In genomic region chr3:17894434-17895060, GRCh38 we compare ENCODE assay signal across 10 cellular contexts.
A peak's percentile ranks its signal among the peaks of the same experiment; 100 is the strongest.
DNase-seq lines count a peak whose midpoint lies in the region; ATAC-seq, FAIRE-seq and TF ChIP-seq lines count a peak whose summit lies in the region.
"Had no signal": no experiment of that assay in that cellular context is flagged by ENCODE, and none has a peak within 500 bp of the region (broad histone marks: within the 10 kb centered on the region; RNA-seq: fewer than 3 reads in every experiment).

No MANE protein-coding gene starts in this region.

- DNase-seq in NCI-H1417 (lab: John Stamatoyannopoulos, UW) (peak in 2 of 3 experiments; percentile 9 to 18), NCI-H1417 treated with DMSO at 0.1 percent for 48 hours (lab: John Stamatoyannopoulos, UW) (no peak), HFFc6 (peak; percentile 53), NOMO-1 treated with dmso at 0.1 percent for 144 hours (lab: John Stamatoyannopoulos, UW; ENCODE audit: unreplicated experiment) (peak; percentile 27), mesothelial cell of epicardium (ENCODE audit: low spot score in 2 of 2, unreplicated experiment in 2 of 2) (no peak), HTR-8/SVneo (ENCODE audit: insufficient read length, low spot score) (no peak), H4 (ENCODE audit: low spot score) (no peak)
- peak; percentile 44 for DNase-seq in activated naive CD8-positive, alpha-beta T cell treated with anti-CD3 and anti-CD28 coated beads, Interleukin-2, amount 50 U/mL, for 24 hours

- H3K27me3 Mint-ChIP-seq in HFFc6 (ENCODE audit: insufficient read depth) (no peaks in the 10 kb centered on the region; the same call in 1 of the 2 replicates), mesothelial cell of epicardium (ENCODE audit: low read depth) (no peaks in the 10 kb centered on the region)
- no peaks in the 10 kb centered on the region for H3K27me3 Mint-ChIP-seq in activated naive CD8-positive, alpha-beta T cell treated with anti-CD3 and anti-CD28 coated beads, Interleukin-2, amount 50 U/mL, for 24 hours

- FAIRE-seq in HTR-8/SVneo (lab: Jason Lieb, UNC) = no peak

- H3K4me3 Mint-ChIP-seq in HFFc6 (no peak overlapping the region), mesothelial cell of epicardium (no peak overlapping the region)
- no peak overlapping the region for H3K4me3 Mint-ChIP-seq in activated naive CD8-positive, alpha-beta T cell treated with anti-CD3 and anti-CD28 coated beads, Interleukin-2, amount 50 U/mL, for 24 hours
- H3K4me3 Mint-ChIP-seq: activated naive CD4-positive, alpha-beta T cell treated with anti-CD3 and anti-CD28 coated beads, Interleukin-2, amount 50 U/mL, for 24 hours; CD4-positive, CD25-positive, alpha-beta regulatory T cell had no signal

- no peaks in the 10 kb centered on the region for H3K36me3 Mint-ChIP-seq in HFFc6 (ENCODE audit: low read depth)
- H3K36me3 Mint-ChIP-seq in activated naive CD8-positive, alpha-beta T cell treated with anti-CD3 and anti-CD28 coated beads, Interleukin-2, amount 50 U/mL, for 24 hours (ENCODE audit: low read depth) = no peaks in the 10 kb centered on the region
- peaks cover 2% of the 10 kb centered on the region for H3K36me3 Mint-ChIP-seq in mesothelial cell of epicardium
- H3K36me3 Mint-ChIP-seq: activated naive CD4-positive, alpha-beta T cell treated with anti-CD3 and anti-CD28 coated beads, Interleukin-2, amount 50 U/mL, for 24 hours; CD4-positive, CD25-positive, alpha-beta regulatory T cell had no signal

- peaks cover 24% of the 10 kb centered on the region for H3K4me1 Mint-ChIP-seq in HFFc6 (ENCODE audit: low read depth)
- H3K4me1 Mint-ChIP-seq in activated naive CD8-positive, alpha-beta T cell treated with anti-CD3 and anti-CD28 coated beads, Interleukin-2, amount 50 U/mL, for 24 hours = no peaks in the 10 kb centered on the region
- H3K4me1 Mint-ChIP-seq in mesothelial cell of epicardium = peaks cover 5% of the 10 kb centered on the region
- H3K4me1 Mint-ChIP-seq: activated naive CD4-positive, alpha-beta T cell treated with anti-CD3 and anti-CD28 coated beads, Interleukin-2, amount 50 U/mL, for 24 hours; CD4-positive, CD25-positive, alpha-beta regulatory T cell had no signal

- no peak overlapping the region for H3K27ac Mint-ChIP-seq in HFFc6
- no peak overlapping the region for H3K27ac Mint-ChIP-seq in activated naive CD8-positive, alpha-beta T cell treated with anti-CD3 and anti-CD28 coated beads, Interleukin-2, amount 50 U/mL, for 24 hours
- no peak overlapping the region for H3K27ac Mint-ChIP-seq in mesothelial cell of epicardium
- H3K27ac Mint-ChIP-seq: activated naive CD4-positive, alpha-beta T cell treated with anti-CD3 and anti-CD28 coated beads, Interleukin-2, amount 50 U/mL, for 24 hours; CD4-positive, CD25-positive, alpha-beta regulatory T cell had no signal

- H3K9me3 Mint-ChIP-seq in HFFc6 (no peaks in the 10 kb centered on the region), mesothelial cell of epicardium (peaks cover 27% of the 10 kb centered on the region)
- H3K9me3 Mint-ChIP-seq in activated naive CD8-positive, alpha-beta T cell treated with anti-CD3 and anti-CD28 coated beads, Interleukin-2, amount 50 U/mL, for 24 hours = no peaks in the 10 kb centered on the region
- H3K9me3 Mint-ChIP-seq: activated naive CD4-positive, alpha-beta T cell treated with anti-CD3 and anti-CD28 coated beads, Interleukin-2, amount 50 U/mL, for 24 hours had no signal

- TF ChIP-seq CTCF in HFFc6 (IDR thresholded peaks at IDR 0.05) (peak; percentile 78), mesothelial cell of epicardium (IDR thresholded peaks at IDR 0.05; ENCODE audit: unreplicated experiment) (peak; percentile 25)

- peak; percentile 61 for ATAC-seq in activated naive CD8-positive, alpha-beta T cell treated with anti-CD3 and anti-CD28 coated beads, Interleukin-2, amount 50 U/mL, for 24 hours

Comparison
In these comparisons a context has a peak if more than half of its experiments do, and no peak if none do; other contexts are left out.
1. DNase-seq: peak in NCI-H1417 (2 of 3), HFFc6 (single experiment), NOMO-1 treated with dmso at 0.1 percent for 144 hours (single experiment) and activated naive CD8-positive, alpha-beta T cell treated with anti-CD3 and anti-CD28 coated beads, Interleukin-2, amount 50 U/mL, for 24 hours (single experiment); none in NCI-H1417 treated with DMSO at 0.1 percent for 48 hours (single experiment), mesothelial cell of epicardium (0 of 2), HTR-8/SVneo (single experiment) and H4 (single experiment).